Comparison of ENCODE assay signal across 8 cellular contexts in genomic region chr16:30924086-30924714, GRCh38. TPM values are rescaled to one million over a fixed set of nuclear protein-coding genes. Genes with fewer than 3 reads are reported as not detected.
DNase-seq lines count a peak whose midpoint lies in the region; ATAC-seq, FAIRE-seq and TF ChIP-seq lines count a peak whose summit lies in the region.

No MANE protein-coding gene starts in this region.

- no peaks in the 10 kb centered on the region for H3K27me3 Mint-ChIP-seq in stimulated activated naive CD8-positive, alpha-beta T cell treated with anti-CD3 and anti-CD28 coated beads, Interleukin-15, Interleukin-2, amounts not matched to agents 100 ng/mL and 50 ng/mL, for 24 hours
- H3K27me3 Mint-ChIP-seq in activated naive CD8-positive, alpha-beta T cell treated with anti-CD3 and anti-CD28 coated beads, Interleukin-2, amount 50 U/mL, for 24 hours = no peaks in the 10 kb centered on the region

- H3K9ac ChIP-seq in kidney (ENCODE audit: low read length in 2 of 2) = peak overlapping the region in 1 of 2 donors; percentile 12

- H3K27ac ChIP-seq in kidney (ENCODE audit: low read depth in 2 of 2, low read length in 2 of 2) = no peak overlapping the region
- H3K27ac ChIP-seq in testis = peak overlapping the region; percentile 79 to 90

- TF ChIP-seq CTCF in kidney (IDR thresholded peaks at IDR 0.05; ENCODE audit: borderline replicate concordance, extremely low read depth, insufficient read depth) (no peak), testis (IDR thresholded peaks at IDR 0.05) (no peak)

- WGBS in testis, 2 donors = 1 to 7% methylated on average over 7 to 37 of the region's 50 CpGs

- FAIRE-seq in kidney (lab: Jason Lieb, UNC) = no peak

- TF ChIP-seq POLR2A in testis (IDR thresholded peaks at IDR 0.05) (no peak), erythroblast (IDR thresholded peaks at IDR 0.05; ENCODE audit: low read length) (no peak)

- H3K36me3 Mint-ChIP-seq in stimulated activated naive CD8-positive, alpha-beta T cell treated with anti-CD3 and anti-CD28 coated beads, Interleukin-15, Interleukin-2, amounts not matched to agents 100 ng/mL and 50 ng/mL, for 24 hours (ENCODE audit: low read depth) = peaks cover 5% of the 10 kb centered on the region
- H3K36me3 Mint-ChIP-seq in activated naive CD8-positive, alpha-beta T cell treated with anti-CD3 and anti-CD28 coated beads, Interleukin-2, amount 50 U/mL, for 24 hours (ENCODE audit: low read depth) = peaks cover 2% of the 10 kb centered on the region

- H3K4me3 ChIP-seq in kidney (ENCODE audit: low read length in 2 of 2) (peak overlapping the region in 1 of 2 donors; percentile 25), testis (peak overlapping the region; percentile 78 to 87)

- intact Hi-C loops in kidney (cut with DNase I) (no loop called here), testis (cut with DNase I; ENCODE audit: low total_unique reads) (loop anchor here (5.0 kb wide), 1 partner anchor 77 kb away; no protein-coding TSS in a partner anchor)

- H3K9me3 ChIP-seq in kidney (ENCODE audit: control insufficient read depth in 1 of 2, low read length in 2 of 2) (no peaks in the 10 kb centered on the region), testis (no peaks in the 10 kb centered on the region)

- no peaks in the 10 kb centered on the region for H3K36me3 ChIP-seq in kidney (ENCODE audit: control insufficient read depth in 1 of 2, insufficient read depth in 2 of 2, low read length in 2 of 2)
- H3K36me3 ChIP-seq in testis (ENCODE audit: low read depth, missing control alignments) = no peaks in the 10 kb centered on the region

- peak overlapping the region; percentile 78 for H3K4me3 Mint-ChIP-seq in stimulated activated naive CD8-positive, alpha-beta T cell treated with anti-CD3 and anti-CD28 coated beads, Interleukin-15, Interleukin-2, amounts not matched to agents 100 ng/mL and 50 ng/mL, for 24 hours
- peak overlapping the region; percentile 77 for H3K4me3 Mint-ChIP-seq in activated naive CD8-positive, alpha-beta T cell treated with anti-CD3 and anti-CD28 coated beads, Interleukin-2, amount 50 U/mL, for 24 hours

- no peak for DNase-seq in stimulated activated naive CD8-positive, alpha-beta T cell treated with anti-CD3 and anti-CD28 coated beads, Interleukin-15, Interleukin-2, amounts not matched to agents 100 U/mL and 50 U/mL, for 24 hours
- DNase-seq in activated naive CD8-positive, alpha-beta T cell treated with anti-CD3 and anti-CD28 coated beads, Interleukin-2, amount 50 U/mL, for 24 hours = no peak
- peak; percentile 87 for DNase-seq in kidney
- DNase-seq in testis = no peak
- DNase-seq in LoVo (ENCODE audit: low spot score) = no peak
- DNase-seq in erythroblast (lab: John Stamatoyannopoulos, UW) = no peak
- no peak for DNase-seq in central memory CD4-positive, alpha-beta T cell

- peaks cover 10% of the 10 kb centered on the region for H3K4me1 Mint-ChIP-seq in stimulated activated naive CD8-positive, alpha-beta T cell treated with anti-CD3 and anti-CD28 coated beads, Interleukin-15, Interleukin-2, amounts not matched to agents 100 ng/mL and 50 ng/mL, for 24 hours (ENCODE audit: low read depth)
- peaks cover 13% of the 10 kb centered on the region for H3K4me1 Mint-ChIP-seq in activated naive CD8-positive, alpha-beta T cell treated with anti-CD3 and anti-CD28 coated beads, Interleukin-2, amount 50 U/mL, for 24 hours

- H3K27me3 ChIP-seq in testis = no peaks in the 10 kb centered on the region

- ATAC-seq in stimulated activated naive CD8-positive, alpha-beta T cell treated with anti-CD3 and anti-CD28 coated beads, Interleukin-15, Interleukin-2, amounts not matched to agents 100 U/mL and 50 U/mL, for 24 hours = no peak
- ATAC-seq in activated naive CD8-positive, alpha-beta T cell treated with anti-CD3 and anti-CD28 coated beads, Interleukin-2, amount 50 U/mL, for 24 hours = no peak

- H3K27ac Mint-ChIP-seq in stimulated activated naive CD8-positive, alpha-beta T cell treated with anti-CD3 and anti-CD28 coated beads, Interleukin-15, Interleukin-2, amounts not matched to agents 100 ng/mL and 50 ng/mL, for 24 hours = no peak overlapping the region
- peak overlapping the region; percentile 18 for H3K27ac Mint-ChIP-seq in activated naive CD8-positive, alpha-beta T cell treated with anti-CD3 and anti-CD28 coated beads, Interleukin-2, amount 50 U/mL, for 24 hours

- no peaks in the 10 kb centered on the region for H3K9me3 Mint-ChIP-seq in stimulated activated naive CD8-positive, alpha-beta T cell treated with anti-CD3 and anti-CD28 coated beads, Interleukin-15, Interleukin-2, amounts not matched to agents 100 ng/mL and 50 ng/mL, for 24 hours
- H3K9me3 Mint-ChIP-seq in activated naive CD8-positive, alpha-beta T cell treated with anti-CD3 and anti-CD28 coated beads, Interleukin-2, amount 50 U/mL, for 24 hours = no peaks in the 10 kb centered on the region

- H3K4me1 ChIP-seq in kidney (ENCODE audit: control insufficient read depth in 1 of 2, insufficient read depth in 1 of 2, low read depth in 1 of 2, low read length in 2 of 2) (peaks cover 2 to 4% of the 10 kb centered on the region in 2 donors), testis (peaks cover 12% of the 10 kb centered on the region)

RNA-seq across cellular contexts. Expression of gene FBXL19, which starts 0.8 kb away (rescaled TPM):
- total RNA-seq in kidney (18.9 TPM), testis (100 to 1,000 TPM; 142 to 149 TPM)
- polyA plus RNA-seq in kidney (ENCODE audit: insufficient read depth, low read depth, low replicate concordance) (7.4 TPM), testis (ENCODE audit: insufficient read depth, low read depth, low replicate concordance) (47.0 TPM)

RNA-seq across cellular contexts. Expression of gene ORAI3, which starts 24.7 kb away (rescaled TPM):
- 23.1 TPM for total RNA-seq in kidney
- 32.3 TPM for polyA plus RNA-seq in kidney (ENCODE audit: insufficient read depth, low read depth, low replicate concordance)
- 10 to 100 TPM; 68.6 to 75.0 TPM for total RNA-seq in testis
- polyA plus RNA-seq in testis (ENCODE audit: insufficient read depth, low read depth, low replicate concordance) = 29.1 TPM

RNA-seq across cellular contexts. Expression of gene CTF1, which starts 27.8 kb away (rescaled TPM):
- 7.3 TPM for total RNA-seq in kidney
- polyA plus RNA-seq in kidney (ENCODE audit: insufficient read depth, low read depth, low replicate concordance) = 13.0 TPM
- total RNA-seq in testis = 1 to 10 TPM; 5.9 to 9.0 TPM
- 5.6 TPM for polyA plus RNA-seq in testis (ENCODE audit: insufficient read depth, low read depth, low replicate concordance)

RNA-seq across cellular contexts. Expression of gene BCL7C, which starts 30.3 kb away (rescaled TPM):
- total RNA-seq in kidney (40.0 TPM), testis (10 to 100 TPM; 49.6 to 57.4 TPM)
- polyA plus RNA-seq in kidney (ENCODE audit: insufficient read depth, low read depth, low replicate concordance) (77.9 TPM), testis (ENCODE audit: insufficient read depth, low read depth, low replicate concordance) (40.2 TPM)

RNA-seq across cellular contexts. Expression of gene SETD1A, which starts 33.4 kb away (rescaled TPM):
- total RNA-seq in kidney (18.8 TPM), testis (10 to 100 TPM; 45.7 to 45.8 TPM)
- polyA plus RNA-seq in kidney (ENCODE audit: insufficient read depth, low read depth, low replicate concordance) (4.8 TPM), testis (ENCODE audit: insufficient read depth, low read depth, low replicate concordance) (41.4 TPM)

Comparison
In these comparisons a context has a peak if more than half of its experiments do, and no peak if none do; other contexts are left out.
1. H3K27ac ChIP-seq: peak in testis (2 of 2); none in kidney (0 of 2).